Comparison of ENCODE assay signal across 10 cellular contexts in genomic region chr2:20091305-20091991, GRCh38. TPM values are rescaled to one million over a fixed set of nuclear protein-coding genes. Genes with fewer than 3 reads are reported as not detected.
A peak's percentile ranks its signal among the peaks of the same experiment; 100 is the strongest.
DNase-seq lines count a peak whose midpoint lies in the region; ATAC-seq and TF ChIP-seq lines count a peak whose summit lies in the region.
"Had no signal": no experiment of that assay in that cellular context is flagged by ENCODE, and none has a peak within 500 bp of the region (broad histone marks: within the 10 kb centered on the region; RNA-seq: fewer than 3 reads in every experiment).

No MANE protein-coding gene starts in this region.

- H3K9ac ChIP-seq in SK-N-SH, result peak overlapping the region; percentile 23; the same call in 1 of the 2 replicates

- H3K9me3 ChIP-seq in SK-N-SH, result no peaks in the 10 kb centered on the region
- no peaks in the 10 kb centered on the region for H3K9me3 ChIP-seq in osteoblast (ENCODE audit: low read depth, low read length)

- H3K27me3 ChIP-seq in SK-N-SH (ENCODE audit: insufficient read depth), result no peaks in the 10 kb centered on the region
- H3K27me3 ChIP-seq in osteoblast (ENCODE audit: insufficient read depth, low read length), result no peaks in the 10 kb centered on the region

- TF ChIP-seq EP300 in SK-N-SH (IDR thresholded peaks at IDR 0.05; ENCODE audit: borderline replicate concordance in 1 of 2, low read depth in 1 of 2, low read length in 1 of 2), result peak in 1 of 2 experiments; percentile 83; a peak in 1 of 4 replicates

- peak overlapping the region in 1 of 2 experiments; percentile 74; a peak in 3 of 4 replicates for H3K27ac ChIP-seq in SK-N-SH (ENCODE audit: low read depth in 2 of 2, low read length in 1 of 2)
- H3K27ac ChIP-seq in osteoblast (ENCODE audit: low read depth, low read length), result peak overlapping the region; percentile 93

- TF ChIP-seq CTCF in SK-N-SH (IDR thresholded peaks at IDR 0.05), result no peak
- TF ChIP-seq CTCF in fibroblast of the aortic adventitia (IDR thresholded peaks at IDR 0.05; ENCODE audit: insufficient read depth, low read length), result no peak
- no peak for TF ChIP-seq CTCF in osteoblast (IDR thresholded peaks at IDR 0.05; ENCODE audit: extremely low read depth, low read depth, low read length)

- POLR2A ChIA-PET in SK-N-SH (lab: Yijun Ruan, JAX), result no interaction called here

- TF ChIP-seq RAD21 in SK-N-SH (IDR thresholded peaks at IDR 0.05; ENCODE audit: low read length), result no peak

- H3K4me1 ChIP-seq in SK-N-SH (ENCODE audit: control insufficient read depth in 1 of 2, insufficient read depth in 2 of 2, low read depth in 1 of 2, low read length in 1 of 2) (peaks cover 13 to 17% of the 10 kb centered on the region in 2 experiments; a peak in 2 of 4 replicates), osteoblast (ENCODE audit: insufficient read depth, low read length) (peaks cover 26% of the 10 kb centered on the region)

- 41% methylated on average over 11 of the region's 11 CpGs for WGBS in SK-N-SH (ENCODE audit: low lambda C conversion rate)

- H2AFZ ChIP-seq in SK-N-SH (ENCODE audit: low read depth) (peak overlapping the region; percentile 70; the same call in 1 of the 2 replicates), osteoblast (ENCODE audit: low read length) (peak overlapping the region; percentile 87)

- H3F3A ChIP-seq in SK-N-SH (replicated peaks; ENCODE audit: insufficient read depth), result peaks cover 14% of the 10 kb centered on the region

- DNase-seq in AG20443 (ENCODE audit: low spot score) (peak; percentile 92), SK-N-SH (no peak), fibroblast of the aortic adventitia (ENCODE audit: low read depth) (peak; percentile 98), osteoblast (ENCODE audit: insufficient read length, low spot score, missing footprints) (peak; percentile 95), medulla oblongata (ENCODE audit: extremely low spot score) (no peak), NCI-H1694 treated with DMSO at 0.1 percent for 48 hours (lab: John Stamatoyannopoulos, UW) (no peak)
- no peak for DNase-seq in activated CD4-positive, CD25-positive, alpha-beta regulatory T cell (lab: John Stamatoyannopoulos, UW)
- DNase-seq: activated naive CD4-positive, alpha-beta T cell treated with anti-CD3 and anti-CD28 coated beads, Interleukin-2, amount 10 ng/mL, durations not matched to agents 7 days and 5 days; immature natural killer cell had no signal

- no peaks in the 10 kb centered on the region for H3K9me2 ChIP-seq in SK-N-SH

- CTCF ChIA-PET in SK-N-SH (lab: Yijun Ruan, JAX), result interaction anchor here (0.7 to 9.0 kb wide), 8 partner anchors 8 to 147 kb away, joined by 3 to 233 read pairs (median 4); partner anchors contain the start of gene MATN3

- H3K36me3 ChIP-seq in SK-N-SH (replicated peaks in 1 of 2; ENCODE audit: control insufficient read depth in 1 of 2, insufficient read depth in 2 of 2, low read length in 1 of 2) (no peaks in the 10 kb centered on the region), osteoblast (ENCODE audit: insufficient read depth, low read length) (no peaks in the 10 kb centered on the region)

- no peaks in the 10 kb centered on the region for H3K79me2 ChIP-seq in SK-N-SH (ENCODE audit: insufficient read depth)
- H3K79me2 ChIP-seq in osteoblast (ENCODE audit: insufficient read depth, low read length), result no peaks in the 10 kb centered on the region

- no peak overlapping the region for H3K4me3 ChIP-seq in SK-N-SH (ENCODE audit: low read depth in 2 of 2, low read length in 1 of 2)
- peak overlapping the region; percentile 43 for H3K4me3 ChIP-seq in fibroblast of the aortic adventitia (ENCODE audit: low read depth, low read length)
- H3K4me3 ChIP-seq in osteoblast (ENCODE audit: insufficient read depth, low read length), result peak overlapping the region; percentile 57

- H3K4me2 ChIP-seq in SK-N-SH (peak overlapping the region; percentile 25), osteoblast (ENCODE audit: insufficient read depth, low read length) (peak overlapping the region; percentile 80)

- H4K20me1 ChIP-seq in SK-N-SH (ENCODE audit: insufficient read depth), result no peaks in the 10 kb centered on the region
- H4K20me1 ChIP-seq in osteoblast (ENCODE audit: insufficient read depth, low read length), result no peaks in the 10 kb centered on the region

- ATAC-seq in GM19467 (IDR thresholded peaks at IDR 0.05; ENCODE audit: unreplicated experiment), result no peak

TF ChIP-seq in SK-N-SH, 30 proteins besides CTCF, POLR2A, EP300 and RAD21 (continues in another document):
- TF ChIP-seq GABPA (IDR thresholded peaks at IDR 0.05; ENCODE audit: low read depth) (no peak), ELF1 (IDR thresholded peaks at IDR 0.05) (peak; percentile 28; the same call in 1 of the 2 replicates), FOSL2 (IDR thresholded peaks at IDR 0.05; ENCODE audit: borderline replicate concordance, low read depth) (peak; percentile 87), YY1 (IDR thresholded peaks at IDR 0.05; ENCODE audit: low read depth) (no peak), FOXJ3 (CRISPR knock-in tag; IDR thresholded peaks at IDR 0.05) (no peak), SMC3 (IDR thresholded peaks at IDR 0.05; ENCODE audit: low read depth, low read length) (no peak), NRF1 (IDR thresholded peaks at IDR 0.05; ENCODE audit: low read depth, low read length) (no peak), RCOR1 (IDR thresholded peaks at IDR 0.05; ENCODE audit: low read length) (no peak), RFX5 (IDR thresholded peaks at IDR 0.05; ENCODE audit: low read length) (no peak), POLR2AphosphoS5 (IDR thresholded peaks at IDR 0.05; ENCODE audit: low read depth, low read length) (peak; percentile 38; the same call in 1 of the 2 replicates), TAF1 (IDR thresholded peaks at IDR 0.05; ENCODE audit: borderline replicate concordance, low read depth, low read length) (no peak), JUND (IDR thresholded peaks at IDR 0.05) (peak; percentile 86), SIN3A (IDR thresholded peaks at IDR 0.05; ENCODE audit: borderline replicate concordance, low read depth, low read length) (no peak), MAX (IDR thresholded peaks at IDR 0.05; ENCODE audit: low read depth) (peak; percentile 79), TEAD4 (IDR thresholded peaks at IDR 0.05; ENCODE audit: borderline replicate concordance, insufficient read depth) (peak; percentile 85), MEF2A (IDR thresholded peaks at IDR 0.05; ENCODE audit: borderline replicate concordance, low read depth) (no peak), NFIC (IDR thresholded peaks at IDR 0.05; ENCODE audit: borderline replicate concordance) (peak; percentile 85), GATA2 (CRISPR knock-in tag; IDR thresholded peaks at IDR 0.05) (no peak), MXI1 (IDR thresholded peaks at IDR 0.05; ENCODE audit: low read depth, low read length) (no peak)
- TF ChIP-seq, protein P1, sequence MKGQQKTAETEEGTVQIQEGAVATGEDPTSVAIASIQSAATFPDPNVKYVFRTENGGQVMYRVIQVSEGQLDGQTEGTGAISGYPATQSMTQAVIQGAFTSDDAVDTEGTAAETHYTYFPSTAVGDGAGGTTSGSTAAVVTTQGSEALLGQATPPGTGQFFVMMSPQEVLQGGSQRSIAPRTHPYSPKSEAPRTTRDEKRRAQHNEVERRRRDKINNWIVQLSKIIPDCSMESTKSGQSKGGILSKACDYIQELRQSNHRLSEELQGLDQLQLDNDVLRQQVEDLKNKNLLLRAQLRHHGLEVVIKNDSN (IDR thresholded peaks at IDR 0.05; ENCODE audit: borderline replicate concordance, low read depth), result no peak
- TF ChIP-seq, protein P2, sequence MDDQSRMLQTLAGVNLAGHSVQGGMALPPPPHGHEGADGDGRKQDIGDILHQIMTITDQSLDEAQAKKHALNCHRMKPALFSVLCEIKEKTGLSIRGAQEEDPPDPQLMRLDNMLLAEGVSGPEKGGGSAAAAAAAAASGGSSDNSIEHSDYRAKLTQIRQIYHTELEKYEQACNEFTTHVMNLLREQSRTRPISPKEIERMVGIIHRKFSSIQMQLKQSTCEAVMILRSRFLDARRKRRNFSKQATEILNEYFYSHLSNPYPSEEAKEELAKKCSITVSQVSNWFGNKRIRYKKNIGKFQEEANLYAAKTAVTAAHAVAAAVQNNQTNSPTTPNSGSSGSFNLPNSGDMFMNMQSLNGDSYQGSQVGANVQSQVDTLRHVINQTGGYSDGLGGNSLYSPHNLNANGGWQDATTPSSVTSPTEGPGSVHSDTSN (IDR thresholded peaks at IDR 0.05), result peak; percentile 75
- TF ChIP-seq, protein P3, sequence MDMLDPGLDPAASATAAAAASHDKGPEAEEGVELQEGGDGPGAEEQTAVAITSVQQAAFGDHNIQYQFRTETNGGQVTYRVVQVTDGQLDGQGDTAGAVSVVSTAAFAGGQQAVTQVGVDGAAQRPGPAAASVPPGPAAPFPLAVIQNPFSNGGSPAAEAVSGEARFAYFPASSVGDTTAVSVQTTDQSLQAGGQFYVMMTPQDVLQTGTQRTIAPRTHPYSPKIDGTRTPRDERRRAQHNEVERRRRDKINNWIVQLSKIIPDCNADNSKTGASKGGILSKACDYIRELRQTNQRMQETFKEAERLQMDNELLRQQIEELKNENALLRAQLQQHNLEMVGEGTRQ (IDR thresholded peaks at IDR 0.05; ENCODE audit: borderline replicate concordance, low read depth, low read length), result no peak

RNA-seq across cellular contexts. Expression of gene LAPTM4A, which starts 40.0 kb away (rescaled TPM):
- polyA plus RNA-seq in SK-N-SH (2012; rRNA removed), result 306 and 350 TPM in 2 replicates
- polyA plus RNA-seq in SK-N-SH (2012; cell fraction: cytosol; rRNA removed), result 391 and 431 TPM in 2 replicates
- polyA plus RNA-seq in SK-N-SH (2012; cell fraction: nucleus; rRNA removed), result 69.8 and 155 TPM in 2 replicates
- 90.2 and 251 TPM in 2 replicates for total RNA-seq in fibroblast of the aortic adventitia (ENCODE audit: low replicate concordance)
- 249 and 275 TPM in 2 replicates for total RNA-seq in osteoblast

Comparison
In these comparisons a context has a peak if more than half of its experiments do, and no peak if none do; other contexts are left out.
1. DNase-seq: peak in AG20443 (single experiment), fibroblast of the aortic adventitia (single experiment) and osteoblast (single experiment); none in SK-N-SH (single experiment), medulla oblongata (single experiment), activated CD4-positive, CD25-positive, alpha-beta regulatory T cell (0 of 4) and NCI-H1694 treated with DMSO at 0.1 percent for 48 hours (single experiment).
2. H3K4me3 ChIP-seq: peak in fibroblast of the aortic adventitia (single experiment) and osteoblast (single experiment); none in SK-N-SH (0 of 2).